Comparison of ENCODE assay signal across 1 cellular context in the genomic region with DNA sequence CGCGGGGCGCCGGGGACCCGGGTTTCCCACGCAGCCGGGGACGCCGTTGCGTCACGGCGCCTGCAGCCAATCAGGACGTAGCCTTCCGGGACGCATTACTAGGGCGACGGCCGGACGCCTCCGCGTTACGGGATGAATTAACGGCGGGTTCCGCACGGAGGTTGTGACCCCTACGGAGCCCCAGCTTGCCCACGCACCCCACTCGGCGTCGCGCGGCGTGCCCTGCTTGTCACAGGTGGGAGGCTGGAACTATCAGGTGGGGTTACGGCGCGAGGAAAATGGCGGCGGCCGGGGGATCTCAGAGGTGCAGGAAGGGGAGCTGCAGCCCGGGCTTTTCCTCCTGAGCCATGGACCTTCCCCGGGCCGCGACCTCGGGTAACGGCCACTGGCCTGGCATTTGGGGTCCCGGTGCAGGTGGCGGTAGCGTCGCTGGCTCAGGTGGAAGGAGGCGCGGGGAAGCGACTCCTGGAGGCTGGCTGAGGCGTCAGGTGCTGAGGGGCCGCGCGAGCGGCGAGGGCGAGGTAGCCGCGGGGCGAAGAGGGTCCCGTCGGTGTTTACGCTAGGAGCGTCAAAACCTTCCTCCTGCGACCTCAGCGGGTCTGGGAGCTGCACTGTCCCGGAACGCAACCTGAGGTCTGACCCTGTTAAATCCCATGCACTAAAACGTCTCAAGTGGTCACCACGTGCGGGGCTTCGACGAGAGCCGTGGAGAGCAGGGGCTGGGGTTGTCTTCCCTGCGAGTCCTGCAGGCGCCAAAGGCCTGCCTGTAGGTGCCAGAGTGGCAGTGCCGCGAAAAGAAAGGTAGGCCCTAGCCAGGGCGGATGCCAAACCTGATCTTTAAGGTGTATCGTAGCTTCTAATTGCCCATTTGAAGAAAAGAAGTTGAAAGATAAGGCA.
TF ChIP-seq lines count a peak whose summit lies in the region.

A gene (plus strand): TSS at position 98 of the 897 bp plus-strand sequence. CDS start 78,345 bp downstream, outside the sequence.

TF ChIP-seq in K562, 482 proteins besides CTCF, POLR2A, EP300 and RAD21 (continued from another document and continues in another):
- no peak for TF ChIP-seq SIX5 (IDR thresholded peaks at IDR 0.05; ENCODE audit: borderline replicate concordance in 1 of 2, insufficient read depth in 1 of 2, low read depth in 1 of 2, low read length in 2 of 2)
- TF ChIP-seq, protein P1, sequence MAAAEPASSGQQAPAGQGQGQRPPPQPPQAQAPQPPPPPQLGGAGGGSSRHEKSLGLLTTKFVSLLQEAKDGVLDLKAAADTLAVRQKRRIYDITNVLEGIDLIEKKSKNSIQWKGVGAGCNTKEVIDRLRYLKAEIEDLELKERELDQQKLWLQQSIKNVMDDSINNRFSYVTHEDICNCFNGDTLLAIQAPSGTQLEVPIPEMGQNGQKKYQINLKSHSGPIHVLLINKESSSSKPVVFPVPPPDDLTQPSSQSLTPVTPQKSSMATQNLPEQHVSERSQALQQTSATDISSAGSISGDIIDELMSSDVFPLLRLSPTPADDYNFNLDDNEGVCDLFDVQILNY (CRISPR knock-in tag; IDR thresholded peaks at IDR 0.05): peak; percentile 97
- peak; percentile 71; the same call in 1 of the 2 replicates for TF ChIP-seq NR3C1 (CRISPR knock-in tag; IDR thresholded peaks at IDR 0.05)
- TF ChIP-seq, protein P2, sequence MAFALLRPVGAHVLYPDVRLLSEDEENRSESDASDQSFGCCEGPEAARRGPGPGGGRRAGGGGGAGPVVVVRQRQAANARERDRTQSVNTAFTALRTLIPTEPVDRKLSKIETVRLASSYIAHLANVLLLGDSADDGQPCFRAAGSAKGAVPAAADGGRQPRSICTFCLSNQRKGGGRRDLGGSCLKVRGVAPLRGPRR (CRISPR knock-in tag; IDR thresholded peaks at IDR 0.05): no peak
- TF ChIP-seq MED1 (CRISPR knock-in tag; IDR thresholded peaks at IDR 0.05; ENCODE audit: borderline replicate concordance): no peak
- TF ChIP-seq NFATC3 (IDR thresholded peaks at IDR 0.05): no peak
- TF ChIP-seq ZNF384 (IDR thresholded peaks at IDR 0.05; ENCODE audit: low read depth, low read length): no peak
- no peak for TF ChIP-seq BRCA1 (IDR thresholded peaks at IDR 0.05)
- TF ChIP-seq BRCA1 (CRISPR knock-in tag; IDR thresholded peaks at IDR 0.05): peak; percentile 98
- TF ChIP-seq TAF15 (IDR thresholded peaks at IDR 0.05; ENCODE audit: low read depth, low read length): no peak
- peak; percentile 90 for TF ChIP-seq HNRNPLL (IDR thresholded peaks at IDR 0.05; ENCODE audit: low read depth, low read length, poor library complexity, severe bottlenecking)
- no peak for TF ChIP-seq MEF2A (IDR thresholded peaks at IDR 0.05; ENCODE audit: control insufficient read depth, low read depth, low read length)
- no peak for TF ChIP-seq PHB2 (IDR thresholded peaks at IDR 0.05; ENCODE audit: low read depth)
- TF ChIP-seq, protein P3, sequence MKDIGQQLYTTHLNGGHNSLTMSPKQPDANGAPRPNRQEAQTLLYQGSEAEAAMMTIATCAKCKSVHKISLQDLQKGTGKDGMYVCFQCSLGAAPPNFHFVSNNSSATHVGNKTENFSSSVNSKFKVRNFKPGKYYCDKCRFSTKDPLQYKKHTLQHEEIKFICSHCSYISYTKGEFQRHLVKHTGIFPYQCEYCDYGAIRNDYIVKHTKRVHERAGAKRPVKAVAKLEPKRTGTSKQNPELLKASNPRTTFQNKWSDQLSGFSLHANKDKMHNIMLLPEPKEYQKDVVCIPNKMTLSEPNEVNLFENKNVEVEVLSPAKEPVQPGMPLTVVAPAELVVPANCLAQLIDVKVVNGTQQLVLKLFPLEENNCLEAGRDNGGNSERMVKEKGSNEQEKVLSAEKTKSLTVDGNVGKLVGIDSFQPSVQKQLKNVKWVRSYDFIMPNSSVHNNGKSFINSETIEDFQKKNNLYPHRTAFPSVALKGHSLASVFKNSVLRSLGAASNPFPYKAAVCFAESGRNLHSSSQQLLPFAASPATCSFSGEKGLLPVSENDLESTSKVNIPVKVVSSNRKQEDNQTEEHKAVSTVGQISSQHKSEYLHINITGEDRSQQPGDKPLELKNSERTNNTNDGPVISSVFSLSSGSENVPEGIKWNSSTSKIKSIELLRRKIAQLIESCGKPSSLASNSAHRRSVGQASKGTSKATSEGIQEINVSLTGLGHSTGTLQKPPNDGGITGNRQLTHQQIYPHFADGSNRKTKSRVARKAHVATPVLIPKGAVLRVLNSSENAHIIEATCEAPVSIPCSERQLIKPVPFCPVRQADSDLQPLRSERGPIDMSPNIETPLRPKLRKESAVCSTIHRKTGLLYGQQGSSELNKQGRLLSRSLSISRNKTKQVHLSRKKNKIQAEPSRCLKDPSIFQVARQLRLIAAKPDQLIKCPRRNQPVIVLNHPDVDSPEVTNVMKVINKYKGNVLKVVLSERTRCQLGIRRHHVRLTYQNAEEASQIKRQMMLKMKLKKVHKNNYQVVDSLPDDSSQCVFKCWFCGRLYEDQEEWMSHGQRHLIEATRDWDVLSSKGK (CRISPR knock-in tag; IDR thresholded peaks at IDR 0.05): no peak
- TF ChIP-seq, protein P4, sequence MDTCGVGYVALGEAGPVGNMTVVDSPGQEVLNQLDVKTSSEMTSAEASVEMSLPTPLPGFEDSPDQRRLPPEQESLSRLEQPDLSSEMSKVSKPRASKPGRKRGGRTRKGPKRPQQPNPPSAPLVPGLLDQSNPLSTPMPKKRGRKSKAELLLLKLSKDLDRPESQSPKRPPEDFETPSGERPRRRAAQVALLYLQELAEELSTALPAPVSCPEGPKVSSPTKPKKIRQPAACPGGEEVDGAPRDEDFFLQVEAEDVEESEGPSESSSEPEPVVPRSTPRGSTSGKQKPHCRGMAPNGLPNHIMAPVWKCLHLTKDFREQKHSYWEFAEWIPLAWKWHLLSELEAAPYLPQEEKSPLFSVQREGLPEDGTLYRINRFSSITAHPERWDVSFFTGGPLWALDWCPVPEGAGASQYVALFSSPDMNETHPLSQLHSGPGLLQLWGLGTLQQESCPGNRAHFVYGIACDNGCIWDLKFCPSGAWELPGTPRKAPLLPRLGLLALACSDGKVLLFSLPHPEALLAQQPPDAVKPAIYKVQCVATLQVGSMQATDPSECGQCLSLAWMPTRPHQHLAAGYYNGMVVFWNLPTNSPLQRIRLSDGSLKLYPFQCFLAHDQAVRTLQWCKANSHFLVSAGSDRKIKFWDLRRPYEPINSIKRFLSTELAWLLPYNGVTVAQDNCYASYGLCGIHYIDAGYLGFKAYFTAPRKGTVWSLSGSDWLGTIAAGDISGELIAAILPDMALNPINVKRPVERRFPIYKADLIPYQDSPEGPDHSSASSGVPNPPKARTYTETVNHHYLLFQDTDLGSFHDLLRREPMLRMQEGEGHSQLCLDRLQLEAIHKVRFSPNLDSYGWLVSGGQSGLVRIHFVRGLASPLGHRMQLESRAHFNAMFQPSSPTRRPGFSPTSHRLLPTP (IDR thresholded peaks at IDR 0.05; ENCODE audit: borderline replicate concordance, extremely low read depth, insufficient read length): no peak
- TF ChIP-seq, protein P5, sequence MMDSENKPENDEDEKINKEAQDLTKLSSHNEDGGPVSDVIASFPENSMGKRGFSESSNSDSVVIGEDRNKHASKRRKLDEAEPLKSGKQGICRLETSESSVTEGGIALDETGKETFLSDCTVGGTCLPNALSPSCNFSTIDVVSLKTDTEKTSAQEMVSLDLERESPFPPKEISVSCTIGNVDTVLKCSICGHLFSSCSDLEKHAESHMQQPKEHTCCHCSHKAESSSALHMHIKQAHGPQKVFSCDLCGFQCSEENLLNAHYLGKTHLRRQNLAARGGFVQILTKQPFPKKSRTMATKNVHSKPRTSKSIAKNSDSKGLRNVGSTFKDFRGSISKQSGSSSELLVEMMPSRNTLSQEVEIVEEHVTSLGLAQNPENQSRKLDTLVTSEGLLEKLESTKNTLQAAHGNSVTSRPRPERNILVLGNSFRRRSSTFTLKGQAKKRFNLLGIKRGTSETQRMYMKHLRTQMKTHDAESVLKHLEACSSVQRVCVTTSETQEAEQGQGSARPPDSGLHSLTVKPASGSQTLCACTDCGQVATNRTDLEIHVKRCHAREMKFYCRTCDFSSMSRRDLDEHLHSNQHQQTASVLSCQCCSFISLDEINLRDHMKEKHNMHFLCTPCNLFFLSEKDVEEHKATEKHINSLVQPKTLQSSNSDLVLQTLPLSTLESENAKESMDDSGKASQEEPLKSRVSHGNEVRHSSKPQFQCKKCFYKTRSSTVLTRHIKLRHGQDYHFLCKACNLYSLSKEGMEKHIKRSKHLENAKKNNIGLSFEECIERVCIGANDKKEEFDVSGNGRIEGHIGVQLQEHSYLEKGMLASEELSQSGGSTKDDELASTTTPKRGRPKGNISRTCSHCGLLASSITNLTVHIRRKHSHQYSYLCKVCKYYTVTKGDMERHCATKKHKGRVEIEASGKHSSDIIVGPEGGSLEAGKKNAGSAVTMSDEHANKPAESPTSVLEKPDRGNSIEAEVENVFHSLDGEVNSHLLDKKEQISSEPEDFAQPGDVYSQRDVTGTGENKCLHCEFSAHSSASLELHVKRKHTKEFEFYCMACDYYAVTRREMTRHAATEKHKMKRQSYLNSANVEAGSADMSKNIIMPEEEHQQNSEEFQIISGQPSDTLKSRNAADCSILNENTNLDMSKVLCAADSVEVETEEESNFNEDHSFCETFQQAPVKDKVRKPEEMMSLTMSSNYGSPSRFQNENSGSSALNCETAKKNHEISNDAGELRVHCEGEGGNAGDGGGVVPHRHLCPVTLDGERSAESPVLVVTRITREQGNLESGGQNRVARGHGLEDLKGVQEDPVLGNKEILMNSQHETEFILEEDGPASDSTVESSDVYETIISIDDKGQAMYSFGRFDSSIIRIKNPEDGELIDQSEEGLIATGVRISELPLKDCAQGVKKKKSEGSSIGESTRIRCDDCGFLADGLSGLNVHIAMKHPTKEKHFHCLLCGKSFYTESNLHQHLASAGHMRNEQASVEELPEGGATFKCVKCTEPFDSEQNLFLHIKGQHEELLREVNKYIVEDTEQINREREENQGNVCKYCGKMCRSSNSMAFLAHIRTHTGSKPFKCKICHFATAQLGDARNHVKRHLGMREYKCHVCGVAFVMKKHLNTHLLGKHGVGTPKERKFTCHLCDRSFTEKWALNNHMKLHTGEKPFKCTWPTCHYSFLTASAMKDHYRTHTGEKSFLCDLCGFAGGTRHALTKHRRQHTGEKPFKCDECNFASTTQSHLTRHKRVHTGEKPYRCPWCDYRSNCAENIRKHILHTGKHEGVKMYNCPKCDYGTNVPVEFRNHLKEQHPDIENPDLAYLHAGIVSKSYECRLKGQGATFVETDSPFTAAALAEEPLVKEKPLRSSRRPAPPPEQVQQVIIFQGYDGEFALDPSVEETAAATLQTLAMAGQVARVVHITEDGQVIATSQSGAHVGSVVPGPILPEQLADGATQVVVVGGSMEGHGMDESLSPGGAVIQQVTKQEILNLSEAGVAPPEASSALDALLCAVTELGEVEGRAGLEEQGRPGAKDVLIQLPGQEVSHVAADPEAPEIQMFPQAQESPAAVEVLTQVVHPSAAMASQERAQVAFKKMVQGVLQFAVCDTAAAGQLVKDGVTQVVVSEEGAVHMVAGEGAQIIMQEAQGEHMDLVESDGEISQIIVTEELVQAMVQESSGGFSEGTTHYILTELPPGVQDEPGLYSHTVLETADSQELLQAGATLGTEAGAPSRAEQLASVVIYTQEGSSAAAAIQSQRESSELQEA (IDR thresholded peaks at IDR 0.05; ENCODE audit: low read depth): peak; percentile 38; the same call in 1 of the 2 replicates
- TF ChIP-seq ATF1 (CRISPR knock-in tag; IDR thresholded peaks at IDR 0.05): peak; percentile 83
- peak; percentile 98 for TF ChIP-seq ATF1 (tag; IDR thresholded peaks at IDR 0.05)
- no peak for TF ChIP-seq ETV6 (IDR thresholded peaks at IDR 0.05; ENCODE audit: borderline replicate concordance in 1 of 2, low read depth in 2 of 2, low read length in 1 of 2)
- peak; percentile 89; the same call in 1 of the 2 replicates for TF ChIP-seq ETV6 (CRISPR knock-in tag; IDR thresholded peaks at IDR 0.05; ENCODE audit: borderline replicate concordance)
- peak; percentile 67; the same call in 1 of the 2 replicates for TF ChIP-seq RNF2 (IDR thresholded peaks at IDR 0.05)
- TF ChIP-seq, protein P6, sequence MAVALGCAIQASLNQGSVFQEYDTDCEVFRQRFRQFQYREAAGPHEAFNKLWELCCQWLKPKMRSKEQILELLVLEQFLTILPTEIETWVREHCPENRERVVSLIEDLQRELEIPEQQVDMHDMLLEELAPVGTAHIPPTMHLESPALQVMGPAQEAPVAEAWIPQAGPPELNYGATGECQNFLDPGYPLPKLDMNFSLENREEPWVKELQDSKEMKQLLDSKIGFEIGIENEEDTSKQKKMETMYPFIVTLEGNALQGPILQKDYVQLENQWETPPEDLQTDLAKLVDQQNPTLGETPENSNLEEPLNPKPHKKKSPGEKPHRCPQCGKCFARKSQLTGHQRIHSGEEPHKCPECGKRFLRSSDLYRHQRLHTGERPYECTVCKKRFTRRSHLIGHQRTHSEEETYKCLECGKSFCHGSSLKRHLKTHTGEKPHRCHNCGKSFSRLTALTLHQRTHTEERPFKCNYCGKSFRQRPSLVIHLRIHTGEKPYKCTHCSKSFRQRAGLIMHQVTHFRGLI (CRISPR knock-in tag; IDR thresholded peaks at IDR 0.05): no peak
- no peak for TF ChIP-seq THRAP3 (IDR thresholded peaks at IDR 0.05; ENCODE audit: borderline replicate concordance)
- TF ChIP-seq, protein P7, sequence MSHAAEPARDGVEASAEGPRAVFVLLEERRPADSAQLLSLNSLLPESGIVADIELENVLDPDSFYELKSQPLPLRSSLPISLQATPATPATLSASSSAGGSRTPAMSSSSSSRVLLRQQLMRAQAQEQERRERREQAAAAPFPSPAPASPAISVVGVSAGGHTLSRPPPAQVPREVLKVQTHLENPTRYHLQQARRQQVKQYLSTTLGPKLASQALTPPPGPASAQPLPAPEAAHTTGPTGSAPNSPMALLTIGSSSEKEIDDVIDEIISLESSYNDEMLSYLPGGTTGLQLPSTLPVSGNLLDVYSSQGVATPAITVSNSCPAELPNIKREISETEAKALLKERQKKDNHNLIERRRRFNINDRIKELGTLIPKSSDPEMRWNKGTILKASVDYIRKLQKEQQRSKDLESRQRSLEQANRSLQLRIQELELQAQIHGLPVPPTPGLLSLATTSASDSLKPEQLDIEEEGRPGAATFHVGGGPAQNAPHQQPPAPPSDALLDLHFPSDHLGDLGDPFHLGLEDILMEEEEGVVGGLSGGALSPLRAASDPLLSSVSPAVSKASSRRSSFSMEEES (CRISPR knock-in tag; IDR thresholded peaks at IDR 0.05): no peak
- no peak for TF ChIP-seq NELFE (IDR thresholded peaks at IDR 0.05; ENCODE audit: insufficient read depth, insufficient read length)
- TF ChIP-seq POLR2AphosphoS2 (IDR thresholded peaks at IDR 0.05; ENCODE audit: low read length): no peak
- TF ChIP-seq MTA3 (IDR thresholded peaks at IDR 0.05; ENCODE audit: borderline replicate concordance): peak; percentile 66; the same call in 1 of the 2 replicates
- TF ChIP-seq, protein P8, sequence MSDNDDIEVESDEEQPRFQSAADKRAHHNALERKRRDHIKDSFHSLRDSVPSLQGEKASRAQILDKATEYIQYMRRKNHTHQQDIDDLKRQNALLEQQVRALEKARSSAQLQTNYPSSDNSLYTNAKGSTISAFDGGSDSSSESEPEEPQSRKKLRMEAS (CRISPR knock-in tag; IDR thresholded peaks at IDR 0.05): peak; percentile 97
- no peak for TF ChIP-seq HMG20B (CRISPR knock-in tag; IDR thresholded peaks at IDR 0.05)
- TF ChIP-seq ZNF780A (CRISPR knock-in tag; IDR thresholded peaks at IDR 0.05): no peak
- TF ChIP-seq, protein P9, sequence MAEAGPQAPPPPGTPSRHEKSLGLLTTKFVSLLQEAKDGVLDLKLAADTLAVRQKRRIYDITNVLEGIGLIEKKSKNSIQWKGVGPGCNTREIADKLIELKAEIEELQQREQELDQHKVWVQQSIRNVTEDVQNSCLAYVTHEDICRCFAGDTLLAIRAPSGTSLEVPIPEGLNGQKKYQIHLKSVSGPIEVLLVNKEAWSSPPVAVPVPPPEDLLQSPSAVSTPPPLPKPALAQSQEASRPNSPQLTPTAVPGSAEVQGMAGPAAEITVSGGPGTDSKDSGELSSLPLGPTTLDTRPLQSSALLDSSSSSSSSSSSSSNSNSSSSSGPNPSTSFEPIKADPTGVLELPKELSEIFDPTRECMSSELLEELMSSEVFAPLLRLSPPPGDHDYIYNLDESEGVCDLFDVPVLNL (CRISPR knock-in tag; IDR thresholded peaks at IDR 0.05; ENCODE audit: low read depth): no peak
- TF ChIP-seq, protein P10, sequence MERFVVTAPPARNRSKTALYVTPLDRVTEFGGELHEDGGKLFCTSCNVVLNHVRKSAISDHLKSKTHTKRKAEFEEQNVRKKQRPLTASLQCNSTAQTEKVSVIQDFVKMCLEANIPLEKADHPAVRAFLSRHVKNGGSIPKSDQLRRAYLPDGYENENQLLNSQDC (CRISPR knock-in tag; IDR thresholded peaks at IDR 0.05): no peak
